Comparison of ENCODE assay signal across 1 cellular context in the genomic region with DNA sequence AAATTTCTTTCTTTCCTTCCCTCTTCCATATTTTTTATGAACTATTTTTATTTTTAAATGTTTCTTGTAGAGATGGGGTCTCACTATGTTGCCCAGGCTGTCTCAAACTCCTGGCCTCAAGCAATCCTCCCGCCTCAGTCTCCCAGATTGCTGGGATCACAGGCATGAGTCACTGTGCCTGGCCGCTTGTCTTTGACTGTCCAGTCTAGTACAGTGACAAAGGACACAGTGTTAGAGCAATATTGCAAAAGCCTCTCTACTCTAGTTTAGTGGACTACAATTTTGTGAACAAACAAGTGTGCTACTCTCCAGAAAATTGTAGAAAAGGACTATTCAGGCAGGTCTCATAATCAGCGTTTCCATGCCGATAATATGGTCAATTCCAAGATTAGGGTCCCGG.
A peak's percentile ranks its signal among the peaks of the same experiment; 100 is the strongest.
TF ChIP-seq lines count a peak whose summit lies in the region.

No MANE protein-coding gene starts in this region.

TF ChIP-seq in HepG2, 621 proteins besides CTCF, POLR2A, EP300 and RAD21 (continued from another document and continues in another):
- TF ChIP-seq, protein P1, sequence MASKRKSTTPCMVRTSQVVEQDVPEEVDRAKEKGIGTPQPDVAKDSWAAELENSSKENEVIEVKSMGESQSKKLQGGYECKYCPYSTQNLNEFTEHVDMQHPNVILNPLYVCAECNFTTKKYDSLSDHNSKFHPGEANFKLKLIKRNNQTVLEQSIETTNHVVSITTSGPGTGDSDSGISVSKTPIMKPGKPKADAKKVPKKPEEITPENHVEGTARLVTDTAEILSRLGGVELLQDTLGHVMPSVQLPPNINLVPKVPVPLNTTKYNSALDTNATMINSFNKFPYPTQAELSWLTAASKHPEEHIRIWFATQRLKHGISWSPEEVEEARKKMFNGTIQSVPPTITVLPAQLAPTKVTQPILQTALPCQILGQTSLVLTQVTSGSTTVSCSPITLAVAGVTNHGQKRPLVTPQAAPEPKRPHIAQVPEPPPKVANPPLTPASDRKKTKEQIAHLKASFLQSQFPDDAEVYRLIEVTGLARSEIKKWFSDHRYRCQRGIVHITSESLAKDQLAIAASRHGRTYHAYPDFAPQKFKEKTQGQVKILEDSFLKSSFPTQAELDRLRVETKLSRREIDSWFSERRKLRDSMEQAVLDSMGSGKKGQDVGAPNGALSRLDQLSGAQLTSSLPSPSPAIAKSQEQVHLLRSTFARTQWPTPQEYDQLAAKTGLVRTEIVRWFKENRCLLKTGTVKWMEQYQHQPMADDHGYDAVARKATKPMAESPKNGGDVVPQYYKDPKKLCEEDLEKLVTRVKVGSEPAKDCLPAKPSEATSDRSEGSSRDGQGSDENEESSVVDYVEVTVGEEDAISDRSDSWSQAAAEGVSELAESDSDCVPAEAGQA (IDR thresholded peaks at IDR 0.05; ENCODE audit: low read depth): no peak
- TF ChIP-seq, protein P1 (CRISPR knock-in tag; IDR thresholded peaks at IDR 0.05; ENCODE audit: borderline replicate concordance): no peak
- no peak for TF ChIP-seq TCF7L2 (IDR thresholded peaks at IDR 0.05; ENCODE audit: low read depth, low read length)
- TF ChIP-seq ZNF556 (CRISPR knock-in tag; IDR thresholded peaks at IDR 0.05; ENCODE audit: borderline replicate concordance): no peak
- no peak for TF ChIP-seq KDM6A (CRISPR knock-in tag; IDR thresholded peaks at IDR 0.05; ENCODE audit: low read depth)
- TF ChIP-seq NFIB (CRISPR knock-in tag; IDR thresholded peaks at IDR 0.05; ENCODE audit: borderline replicate concordance): no peak
- TF ChIP-seq, protein P2, sequence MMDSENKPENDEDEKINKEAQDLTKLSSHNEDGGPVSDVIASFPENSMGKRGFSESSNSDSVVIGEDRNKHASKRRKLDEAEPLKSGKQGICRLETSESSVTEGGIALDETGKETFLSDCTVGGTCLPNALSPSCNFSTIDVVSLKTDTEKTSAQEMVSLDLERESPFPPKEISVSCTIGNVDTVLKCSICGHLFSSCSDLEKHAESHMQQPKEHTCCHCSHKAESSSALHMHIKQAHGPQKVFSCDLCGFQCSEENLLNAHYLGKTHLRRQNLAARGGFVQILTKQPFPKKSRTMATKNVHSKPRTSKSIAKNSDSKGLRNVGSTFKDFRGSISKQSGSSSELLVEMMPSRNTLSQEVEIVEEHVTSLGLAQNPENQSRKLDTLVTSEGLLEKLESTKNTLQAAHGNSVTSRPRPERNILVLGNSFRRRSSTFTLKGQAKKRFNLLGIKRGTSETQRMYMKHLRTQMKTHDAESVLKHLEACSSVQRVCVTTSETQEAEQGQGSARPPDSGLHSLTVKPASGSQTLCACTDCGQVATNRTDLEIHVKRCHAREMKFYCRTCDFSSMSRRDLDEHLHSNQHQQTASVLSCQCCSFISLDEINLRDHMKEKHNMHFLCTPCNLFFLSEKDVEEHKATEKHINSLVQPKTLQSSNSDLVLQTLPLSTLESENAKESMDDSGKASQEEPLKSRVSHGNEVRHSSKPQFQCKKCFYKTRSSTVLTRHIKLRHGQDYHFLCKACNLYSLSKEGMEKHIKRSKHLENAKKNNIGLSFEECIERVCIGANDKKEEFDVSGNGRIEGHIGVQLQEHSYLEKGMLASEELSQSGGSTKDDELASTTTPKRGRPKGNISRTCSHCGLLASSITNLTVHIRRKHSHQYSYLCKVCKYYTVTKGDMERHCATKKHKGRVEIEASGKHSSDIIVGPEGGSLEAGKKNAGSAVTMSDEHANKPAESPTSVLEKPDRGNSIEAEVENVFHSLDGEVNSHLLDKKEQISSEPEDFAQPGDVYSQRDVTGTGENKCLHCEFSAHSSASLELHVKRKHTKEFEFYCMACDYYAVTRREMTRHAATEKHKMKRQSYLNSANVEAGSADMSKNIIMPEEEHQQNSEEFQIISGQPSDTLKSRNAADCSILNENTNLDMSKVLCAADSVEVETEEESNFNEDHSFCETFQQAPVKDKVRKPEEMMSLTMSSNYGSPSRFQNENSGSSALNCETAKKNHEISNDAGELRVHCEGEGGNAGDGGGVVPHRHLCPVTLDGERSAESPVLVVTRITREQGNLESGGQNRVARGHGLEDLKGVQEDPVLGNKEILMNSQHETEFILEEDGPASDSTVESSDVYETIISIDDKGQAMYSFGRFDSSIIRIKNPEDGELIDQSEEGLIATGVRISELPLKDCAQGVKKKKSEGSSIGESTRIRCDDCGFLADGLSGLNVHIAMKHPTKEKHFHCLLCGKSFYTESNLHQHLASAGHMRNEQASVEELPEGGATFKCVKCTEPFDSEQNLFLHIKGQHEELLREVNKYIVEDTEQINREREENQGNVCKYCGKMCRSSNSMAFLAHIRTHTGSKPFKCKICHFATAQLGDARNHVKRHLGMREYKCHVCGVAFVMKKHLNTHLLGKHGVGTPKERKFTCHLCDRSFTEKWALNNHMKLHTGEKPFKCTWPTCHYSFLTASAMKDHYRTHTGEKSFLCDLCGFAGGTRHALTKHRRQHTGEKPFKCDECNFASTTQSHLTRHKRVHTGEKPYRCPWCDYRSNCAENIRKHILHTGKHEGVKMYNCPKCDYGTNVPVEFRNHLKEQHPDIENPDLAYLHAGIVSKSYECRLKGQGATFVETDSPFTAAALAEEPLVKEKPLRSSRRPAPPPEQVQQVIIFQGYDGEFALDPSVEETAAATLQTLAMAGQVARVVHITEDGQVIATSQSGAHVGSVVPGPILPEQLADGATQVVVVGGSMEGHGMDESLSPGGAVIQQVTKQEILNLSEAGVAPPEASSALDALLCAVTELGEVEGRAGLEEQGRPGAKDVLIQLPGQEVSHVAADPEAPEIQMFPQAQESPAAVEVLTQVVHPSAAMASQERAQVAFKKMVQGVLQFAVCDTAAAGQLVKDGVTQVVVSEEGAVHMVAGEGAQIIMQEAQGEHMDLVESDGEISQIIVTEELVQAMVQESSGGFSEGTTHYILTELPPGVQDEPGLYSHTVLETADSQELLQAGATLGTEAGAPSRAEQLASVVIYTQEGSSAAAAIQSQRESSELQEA (CRISPR knock-in tag; IDR thresholded peaks at IDR 0.05; ENCODE audit: not compliant biosample characterization): no peak
- TF ChIP-seq, protein P3, sequence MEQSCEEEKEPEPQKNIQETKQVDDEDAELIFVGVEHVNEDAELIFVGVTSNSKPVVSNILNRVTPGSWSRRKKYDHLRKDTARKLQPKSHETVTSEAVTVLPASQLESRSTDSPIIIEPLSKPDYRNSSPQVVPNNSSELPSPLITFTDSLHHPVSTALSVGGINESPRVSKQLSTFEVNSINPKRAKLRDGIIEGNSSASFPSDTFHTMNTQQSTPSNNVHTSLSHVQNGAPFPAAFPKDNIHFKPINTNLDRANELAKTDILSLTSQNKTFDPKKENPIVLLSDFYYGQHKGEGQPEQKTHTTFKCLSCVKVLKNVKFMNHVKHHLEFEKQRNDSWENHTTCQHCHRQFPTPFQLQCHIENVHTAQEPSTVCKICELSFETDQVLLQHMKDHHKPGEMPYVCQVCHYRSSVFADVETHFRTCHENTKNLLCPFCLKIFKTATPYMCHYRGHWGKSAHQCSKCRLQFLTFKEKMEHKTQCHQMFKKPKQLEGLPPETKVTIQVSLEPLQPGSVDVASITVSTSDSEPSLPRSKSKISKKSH (CRISPR knock-in tag; IDR thresholded peaks at IDR 0.05; ENCODE audit: borderline replicate concordance): no peak
- no peak for TF ChIP-seq ZNF761 (CRISPR knock-in tag; conservative IDR thresholded peaks at IDR 0.05)
- TF ChIP-seq, protein P4, sequence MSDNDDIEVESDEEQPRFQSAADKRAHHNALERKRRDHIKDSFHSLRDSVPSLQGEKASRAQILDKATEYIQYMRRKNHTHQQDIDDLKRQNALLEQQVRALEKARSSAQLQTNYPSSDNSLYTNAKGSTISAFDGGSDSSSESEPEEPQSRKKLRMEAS (IDR thresholded peaks at IDR 0.05): no peak
- TF ChIP-seq, protein P5, sequence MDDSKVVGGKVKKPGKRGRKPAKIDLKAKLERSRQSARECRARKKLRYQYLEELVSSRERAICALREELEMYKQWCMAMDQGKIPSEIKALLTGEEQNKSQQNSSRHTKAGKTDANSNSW (CRISPR knock-in tag; IDR thresholded peaks at IDR 0.05; ENCODE audit: borderline replicate concordance): no peak
- TF ChIP-seq ZFP62 (CRISPR knock-in tag; IDR thresholded peaks at IDR 0.05): no peak
- TF ChIP-seq BRCA1 (CRISPR knock-in tag; IDR thresholded peaks at IDR 0.05): no peak
- TF ChIP-seq MZF1 (CRISPR knock-in tag; IDR thresholded peaks at IDR 0.05; ENCODE audit: borderline replicate concordance): no peak
- TF ChIP-seq, protein P6, sequence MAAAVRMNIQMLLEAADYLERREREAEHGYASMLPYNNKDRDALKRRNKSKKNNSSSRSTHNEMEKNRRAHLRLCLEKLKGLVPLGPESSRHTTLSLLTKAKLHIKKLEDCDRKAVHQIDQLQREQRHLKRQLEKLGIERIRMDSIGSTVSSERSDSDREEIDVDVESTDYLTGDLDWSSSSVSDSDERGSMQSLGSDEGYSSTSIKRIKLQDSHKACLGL (CRISPR knock-in tag; IDR thresholded peaks at IDR 0.05): no peak
- TF ChIP-seq, protein P7, sequence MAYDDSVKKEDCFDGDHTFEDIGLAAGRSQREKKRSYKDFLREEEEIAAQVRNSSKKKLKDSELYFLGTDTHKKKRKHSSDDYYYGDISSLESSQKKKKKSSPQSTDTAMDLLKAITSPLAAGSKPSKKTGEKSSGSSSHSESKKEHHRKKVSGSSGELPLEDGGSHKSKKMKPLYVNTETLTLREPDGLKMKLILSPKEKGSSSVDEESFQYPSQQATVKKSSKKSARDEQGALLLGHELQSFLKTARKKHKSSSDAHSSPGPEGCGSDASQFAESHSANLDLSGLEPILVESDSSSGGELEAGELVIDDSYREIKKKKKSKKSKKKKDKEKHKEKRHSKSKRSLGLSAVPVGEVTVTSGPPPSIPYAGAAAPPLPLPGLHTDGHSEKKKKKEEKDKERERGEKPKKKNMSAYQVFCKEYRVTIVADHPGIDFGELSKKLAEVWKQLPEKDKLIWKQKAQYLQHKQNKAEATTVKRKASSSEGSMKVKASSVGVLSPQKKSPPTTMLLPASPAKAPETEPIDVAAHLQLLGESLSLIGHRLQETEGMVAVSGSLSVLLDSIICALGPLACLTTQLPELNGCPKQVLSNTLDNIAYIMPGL (CRISPR knock-in tag; IDR thresholded peaks at IDR 0.05; ENCODE audit: borderline replicate concordance in 1 of 2, low read depth in 1 of 2): no peak
- no peak for TF ChIP-seq ARHGAP35 (CRISPR knock-in tag; IDR thresholded peaks at IDR 0.05; ENCODE audit: borderline replicate concordance)
- no peak for TF ChIP-seq ZNF652 (CRISPR knock-in tag; IDR thresholded peaks at IDR 0.05; ENCODE audit: borderline replicate concordance, low read depth)
- TF ChIP-seq RCOR2 (CRISPR knock-in tag; IDR thresholded peaks at IDR 0.05): peak; percentile 66; the same call in 1 of the 2 replicates
- no peak for TF ChIP-seq SMYD3 (CRISPR knock-in tag; IDR thresholded peaks at IDR 0.05)
- TF ChIP-seq, protein P8, sequence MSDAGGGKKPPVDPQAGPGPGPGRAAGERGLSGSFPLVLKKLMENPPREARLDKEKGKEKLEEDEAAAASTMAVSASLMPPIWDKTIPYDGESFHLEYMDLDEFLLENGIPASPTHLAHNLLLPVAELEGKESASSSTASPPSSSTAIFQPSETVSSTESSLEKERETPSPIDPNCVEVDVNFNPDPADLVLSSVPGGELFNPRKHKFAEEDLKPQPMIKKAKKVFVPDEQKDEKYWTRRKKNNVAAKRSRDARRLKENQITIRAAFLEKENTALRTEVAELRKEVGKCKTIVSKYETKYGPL (CRISPR knock-in tag; IDR thresholded peaks at IDR 0.05): no peak
- TF ChIP-seq ZNF121 (CRISPR knock-in tag; IDR thresholded peaks at IDR 0.05): peak; percentile 94
- no peak for TF ChIP-seq RFXAP (CRISPR knock-in tag; IDR thresholded peaks at IDR 0.05; ENCODE audit: borderline replicate concordance)
- TF ChIP-seq, protein P9, sequence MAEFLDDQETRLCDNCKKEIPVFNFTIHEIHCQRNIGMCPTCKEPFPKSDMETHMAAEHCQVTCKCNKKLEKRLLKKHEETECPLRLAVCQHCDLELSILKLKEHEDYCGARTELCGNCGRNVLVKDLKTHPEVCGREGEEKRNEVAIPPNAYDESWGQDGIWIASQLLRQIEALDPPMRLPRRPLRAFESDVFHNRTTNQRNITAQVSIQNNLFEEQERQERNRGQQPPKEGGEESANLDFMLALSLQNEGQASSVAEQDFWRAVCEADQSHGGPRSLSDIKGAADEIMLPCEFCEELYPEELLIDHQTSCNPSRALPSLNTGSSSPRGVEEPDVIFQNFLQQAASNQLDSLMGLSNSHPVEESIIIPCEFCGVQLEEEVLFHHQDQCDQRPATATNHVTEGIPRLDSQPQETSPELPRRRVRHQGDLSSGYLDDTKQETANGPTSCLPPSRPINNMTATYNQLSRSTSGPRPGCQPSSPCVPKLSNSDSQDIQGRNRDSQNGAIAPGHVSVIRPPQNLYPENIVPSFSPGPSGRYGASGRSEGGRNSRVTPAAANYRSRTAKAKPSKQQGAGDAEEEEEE (CRISPR knock-in tag; IDR thresholded peaks at IDR 0.05; ENCODE audit: borderline replicate concordance): no peak
- TF ChIP-seq ZFP37 (CRISPR knock-in tag; IDR thresholded peaks at IDR 0.05; ENCODE audit: borderline replicate concordance): no peak
- TF ChIP-seq MIER3 (CRISPR knock-in tag; IDR thresholded peaks at IDR 0.05; ENCODE audit: borderline replicate concordance): no peak
- no peak for TF ChIP-seq PPARG (CRISPR knock-in tag; conservative IDR thresholded peaks at IDR 0.05)
- TF ChIP-seq SMAD3 (CRISPR knock-in tag; IDR thresholded peaks at IDR 0.05): 0 out of 2 replicates have a peak, but pooled peaks have one; percentile 31
